9 cellular contexts compared by ENCODE assay signal in genomic region chr1:244837597-244838258, GRCh38. TPM values are rescaled to one million over a fixed set of nuclear protein-coding genes. Genes with fewer than 3 reads are reported as not detected.
DNase-seq lines count a peak whose midpoint lies in the region; ATAC-seq and TF ChIP-seq lines count a peak whose summit lies in the region.
"Had no signal": no experiment of that assay in that cellular context is flagged by ENCODE, and none has a peak within 500 bp of the region (broad histone marks: within the 10 kb centered on the region; RNA-seq: fewer than 3 reads in every experiment).

No MANE protein-coding gene starts in this region.

- H4K20me1 ChIP-seq in SK-N-SH (ENCODE audit: insufficient read depth): peaks cover 3% of the 10 kb centered on the region; the same call in 1 of the 2 replicates

- H3K79me2 ChIP-seq in SK-N-SH (ENCODE audit: insufficient read depth): peaks cover 71% of the 10 kb centered on the region

- TF ChIP-seq CTCF in SK-N-SH (IDR thresholded peaks at IDR 0.05): no peak
- no peak for TF ChIP-seq CTCF in fibroblast of the aortic adventitia (IDR thresholded peaks at IDR 0.05; ENCODE audit: insufficient read depth, low read length)
- TF ChIP-seq CTCF in GM20000 (IDR thresholded peaks at IDR 0.05; ENCODE audit: extremely low read depth, missing control alignments): no peak

- peaks cover 13 to 15% of the 10 kb centered on the region in 2 experiments; a peak in 3 of 4 replicates for H3K4me1 ChIP-seq in SK-N-SH (ENCODE audit: control insufficient read depth in 1 of 2, insufficient read depth in 2 of 2, low read depth in 1 of 2, low read length in 1 of 2)
- peaks cover 7% of the 10 kb centered on the region for H3K4me1 ChIP-seq in thymus (ENCODE audit: control insufficient read depth, insufficient read depth, low read length)

- H3K36me3 ChIP-seq in SK-N-SH (replicated peaks in 1 of 2; ENCODE audit: control insufficient read depth in 1 of 2, insufficient read depth in 2 of 2, low read length in 1 of 2) (peaks cover 47 to 53% of the 10 kb centered on the region in 2 experiments), thymus (ENCODE audit: control insufficient read depth, insufficient read depth) (peaks cover 3% of the 10 kb centered on the region)

- 92% methylated on average over 5 of the region's 5 CpGs for WGBS in SK-N-SH (ENCODE audit: low lambda C conversion rate)
- WGBS in thymus: 95% methylated on average over 5 of the region's 5 CpGs

- H3K9ac ChIP-seq in SK-N-SH: no peak overlapping the region

- H3K27ac ChIP-seq in SK-N-SH (ENCODE audit: low read depth in 2 of 2, low read length in 1 of 2): peak overlapping the region; percentile 97 to 99; a peak in 3 of 4 replicates
- peak overlapping the region; percentile 8 for H3K27ac ChIP-seq in thymus (ENCODE audit: low read depth)

- H3K4me3 ChIP-seq in SK-N-SH (ENCODE audit: low read depth in 2 of 2, low read length in 1 of 2) (no peak overlapping the region), fibroblast of the aortic adventitia (ENCODE audit: low read depth, low read length) (peak overlapping the region; percentile 78), thymus (ENCODE audit: low read length) (no peak overlapping the region)

- H3K27me3 ChIP-seq in SK-N-SH (ENCODE audit: insufficient read depth): no peaks in the 10 kb centered on the region
- no peaks in the 10 kb centered on the region for H3K27me3 ChIP-seq in thymus (ENCODE audit: control insufficient read depth, insufficient read depth)

- no peak for ATAC-seq in activated T-cell treated with anti-CD3 and anti-CD28 coated beads, Interleukin-2, amount 50 U/mL, for 4 hours
- ATAC-seq in HG03097 (IDR thresholded peaks at IDR 0.05; ENCODE audit: low FRiP score, unreplicated experiment): no peak

- no peak overlapping the region for H2AFZ ChIP-seq in SK-N-SH (ENCODE audit: low read depth)

- H3K4me2 ChIP-seq in SK-N-SH: peak overlapping the region; percentile 81

- H3F3A ChIP-seq in SK-N-SH (replicated peaks; ENCODE audit: insufficient read depth): peaks cover 66% of the 10 kb centered on the region

- POLR2A ChIA-PET in SK-N-SH (lab: Yijun Ruan, JAX): interaction anchor here (0.8 to 3.7 kb wide), 2 partner anchors 25 to 132 kb away, joined by 3 to 23 read pairs; a partner anchor contains a TSS

- no peaks in the 10 kb centered on the region for H3K27me3 Mint-ChIP-seq in activated T-cell treated with anti-CD3 and anti-CD28 coated beads, Interleukin-2, amount 50 U/mL, for 4 hours (ENCODE audit: low read depth)

- no peaks in the 10 kb centered on the region for H3K9me3 Mint-ChIP-seq in activated T-cell treated with anti-CD3 and anti-CD28 coated beads, Interleukin-2, amount 50 U/mL, for 4 hours

- no peaks in the 10 kb centered on the region for H3K9me2 ChIP-seq in SK-N-SH

- TF ChIP-seq RAD21 in SK-N-SH (IDR thresholded peaks at IDR 0.05; ENCODE audit: low read length): no peak

- peaks cover 54% of the 10 kb centered on the region for H3K4me1 Mint-ChIP-seq in activated T-cell treated with anti-CD3 and anti-CD28 coated beads, Interleukin-2, amount 50 U/mL, for 4 hours (ENCODE audit: low read depth)

- CTCF ChIA-PET in SK-N-SH (lab: Yijun Ruan, JAX): interaction anchor here (0.6 to 2.1 kb wide), 4 partner anchors 9 to 145 kb away, joined by 3 to 7 read pairs (median 4); no protein-coding TSS in a partner anchor

- peaks cover 51% of the 10 kb centered on the region for H3K36me3 Mint-ChIP-seq in activated T-cell treated with anti-CD3 and anti-CD28 coated beads, Interleukin-2, amount 50 U/mL, for 4 hours (ENCODE audit: insufficient read depth)

- H3K9me3 ChIP-seq in SK-N-SH (no peaks in the 10 kb centered on the region), thymus (ENCODE audit: control insufficient read depth) (no peaks in the 10 kb centered on the region)

- no peak for TF ChIP-seq EP300 in SK-N-SH (IDR thresholded peaks at IDR 0.05; ENCODE audit: borderline replicate concordance in 1 of 2, low read depth in 1 of 2, low read length in 1 of 2)

- peak overlapping the region; percentile 95 for H3K4me3 Mint-ChIP-seq in activated T-cell treated with anti-CD3 and anti-CD28 coated beads, Interleukin-2, amount 50 U/mL, for 4 hours

- DNase-seq in activated T-cell treated with anti-CD3 and anti-CD28 coated beads, Interleukin-2, amount 50 U/mL, for 4 hours: no peak
- DNase-seq in activated T-cell treated with anti-CD3 and anti-CD28 coated beads for 4 hours (no peak), SK-N-SH (no peak), fibroblast of the aortic adventitia (ENCODE audit: low read depth) (no peak), GM20000 (ENCODE audit: low spot score) (no peak), mesenteric fat pad (ENCODE audit: low spot score) (no peak)
- DNase-seq: nucleus accumbens had no signal

TF ChIP-seq in SK-N-SH, 30 proteins besides CTCF, POLR2A, EP300 and RAD21:
- TF ChIP-seq SIN3A (IDR thresholded peaks at IDR 0.05; ENCODE audit: borderline replicate concordance, low read depth, low read length) (no peak), PBX3 (IDR thresholded peaks at IDR 0.05) (no peak), ELF1 (IDR thresholded peaks at IDR 0.05) (no peak), POLR2AphosphoS5 (IDR thresholded peaks at IDR 0.05; ENCODE audit: low read depth, low read length) (no peak), RFX5 (IDR thresholded peaks at IDR 0.05; ENCODE audit: low read length) (no peak), YY1 (IDR thresholded peaks at IDR 0.05; ENCODE audit: low read depth) (no peak), FOXJ3 (CRISPR knock-in tag; IDR thresholded peaks at IDR 0.05) (no peak), FOSL2 (IDR thresholded peaks at IDR 0.05; ENCODE audit: borderline replicate concordance, low read depth) (no peak), USF1 (IDR thresholded peaks at IDR 0.05; ENCODE audit: borderline replicate concordance, low read depth) (no peak), EZH2phosphoT487 (IDR thresholded peaks at IDR 0.05; ENCODE audit: borderline replicate concordance, low read depth) (no peak), TAF1 (IDR thresholded peaks at IDR 0.05; ENCODE audit: borderline replicate concordance, low read depth, low read length) (no peak), JUND (IDR thresholded peaks at IDR 0.05) (no peak), RCOR1 (IDR thresholded peaks at IDR 0.05; ENCODE audit: low read length) (no peak), ZBTB33 (IDR thresholded peaks at IDR 0.05; ENCODE audit: borderline replicate concordance, low read depth) (no peak), MXI1 (IDR thresholded peaks at IDR 0.05; ENCODE audit: low read depth, low read length) (no peak), RXRA (IDR thresholded peaks at IDR 0.05; ENCODE audit: borderline replicate concordance, low read depth) (no peak)

RNA-seq across cellular contexts. Expression of gene COX20, which starts 2.3 kb away (rescaled TPM):
- 10 to 100 TPM; 50.7 to 54.1 (median 53.7) TPM for total RNA-seq in activated T-cell treated with anti-CD3 and anti-CD28 coated beads, Interleukin-2, amount 50 U/mL, for 4 hours
- polyA plus RNA-seq in SK-N-SH (2012; rRNA removed) (24.8 and 29.0 TPM in 2 replicates), thymus (60.8 TPM)
- polyA plus RNA-seq in SK-N-SH (2012; cell fraction: cytosol; rRNA removed): 36.2 and 56.6 TPM in 2 replicates
- polyA plus RNA-seq in SK-N-SH (2012; cell fraction: nucleus; rRNA removed): 14.9 and 27.5 TPM in 2 replicates
- total RNA-seq in fibroblast of the aortic adventitia (ENCODE audit: low replicate concordance) (44.2 and 98.5 TPM in 2 replicates), mesenteric fat pad (20.8 TPM)

RNA-seq across cellular contexts. Expression of gene HNRNPU, which starts 26.6 kb away (rescaled TPM):
- 100 to 1,000 TPM; 606 to 649 (median 640) TPM for total RNA-seq in activated T-cell treated with anti-CD3 and anti-CD28 coated beads, Interleukin-2, amount 50 U/mL, for 4 hours
- polyA plus RNA-seq in SK-N-SH (2012; rRNA removed) (130 and 164 TPM in 2 replicates), thymus (259 TPM)
- polyA plus RNA-seq in SK-N-SH (2012; cell fraction: cytosol; rRNA removed): 172 and 202 TPM in 2 replicates
- 102 and 124 TPM in 2 replicates for polyA plus RNA-seq in SK-N-SH (2012; cell fraction: nucleus; rRNA removed)
- total RNA-seq in fibroblast of the aortic adventitia (ENCODE audit: low replicate concordance) (348 and 773 TPM in 2 replicates), mesenteric fat pad (284 TPM)
